8 cellular contexts compared by ENCODE assay signal in genomic region chr6:158999154-158999668, GRCh38. TPM values are rescaled to one million over a fixed set of nuclear protein-coding genes. Genes with fewer than 3 reads are reported as not detected.
DNase-seq lines count a peak whose midpoint lies in the region; ATAC-seq lines count a peak whose summit lies in the region.

No MANE protein-coding gene starts in this region.

- H3K9me3 ChIP-seq in BLaER1 treated with 17β-estradiol and CSF1 and Interleukin-3, amounts not matched to agents 10 nM and 100 nM (replicated peaks in 1 of 11), result no peaks in the 10 kb centered on the region
- H3K9me3 ChIP-seq in iPS-20b (ENCODE audit: insufficient read depth, low read depth, low read length), result no peaks in the 10 kb centered on the region

- POLR2A ChIA-PET in activated naive CD8-positive, alpha-beta T cell treated with anti-CD3 and anti-CD28 coated beads, Interleukin-2, amount 10 ng/mL, durations not matched to agents 7 days and 5 days (lab: Charles Lee), result interaction anchor here (0.9 to 1.7 kb wide), 4 partner anchors 18 to 108 kb away, joined by 3 to 14 read pairs (median 7); partner anchors contain the start of gene TAGAP

- peak overlapping the region; percentile 80 for H3K27ac Mint-ChIP-seq in activated naive CD8-positive, alpha-beta T cell treated with anti-CD3 and anti-CD28 coated beads, Interleukin-2, amount 10 ng/mL, durations not matched to agents 7 days and 5 days

- peak overlapping the region; percentile 94 for H3K4me3 Mint-ChIP-seq in activated naive CD8-positive, alpha-beta T cell treated with anti-CD3 and anti-CD28 coated beads, Interleukin-2, amount 10 ng/mL, durations not matched to agents 7 days and 5 days

- H3K4me3 ChIP-seq in BLaER1 treated with 17β-estradiol and CSF1 and Interleukin-3, amounts not matched to agents 10 nM and 100 nM, result peak overlapping the region; percentile 68 to 82 (median 74)
- peak overlapping the region; percentile 96 for H3K4me3 ChIP-seq in iPS-20b (ENCODE audit: low read length)

- peak overlapping the region; percentile 33 to 89 (median 83); a peak in 21 of 22 replicates for H3K27ac ChIP-seq in BLaER1 treated with 17β-estradiol and CSF1 and Interleukin-3, amounts not matched to agents 10 nM and 100 nM
- H3K27ac ChIP-seq in iPS-20b (ENCODE audit: low read length), result no peak overlapping the region

- H3K4me1 ChIP-seq in BLaER1 treated with 17β-estradiol and CSF1 and Interleukin-3, amounts not matched to agents 10 nM and 100 nM, result peaks cover 12 to 72% (median 39%) of the 10 kb centered on the region in 10 experiments
- peaks cover 10% of the 10 kb centered on the region; the same call in 1 of the 2 replicates for H3K4me1 ChIP-seq in iPS-20b (ENCODE audit: insufficient read depth, low read length)

- H3K36me3 Mint-ChIP-seq in activated naive CD8-positive, alpha-beta T cell treated with anti-CD3 and anti-CD28 coated beads, Interleukin-2, amount 10 ng/mL, durations not matched to agents 7 days and 5 days, result peaks cover 4% of the 10 kb centered on the region

- H3K27me3 ChIP-seq in BLaER1 treated with 17β-estradiol and CSF1 and Interleukin-3, amounts not matched to agents 10 nM and 100 nM, result no peaks in the 10 kb centered on the region
- no peaks in the 10 kb centered on the region for H3K27me3 ChIP-seq in iPS-20b (ENCODE audit: insufficient read depth, low read length)

- no peaks in the 10 kb centered on the region for H4K20me1 ChIP-seq in BLaER1 treated with 17β-estradiol and CSF1 and Interleukin-3, amounts not matched to agents 10 nM and 100 nM

- H3K27me3 Mint-ChIP-seq in activated naive CD8-positive, alpha-beta T cell treated with anti-CD3 and anti-CD28 coated beads, Interleukin-2, amount 10 ng/mL, durations not matched to agents 7 days and 5 days, result no peaks in the 10 kb centered on the region

- peak overlapping the region; percentile 78 to 88 (median 82) for H3K9ac ChIP-seq in BLaER1 treated with 17β-estradiol and CSF1 and Interleukin-3, amounts not matched to agents 10 nM and 100 nM
- peak overlapping the region; percentile 98; the same call in 1 of the 2 replicates for H3K9ac ChIP-seq in iPS-20b (ENCODE audit: low read depth, low read length)

- ATAC-seq in GM19455 (IDR thresholded peaks at IDR 0.05; ENCODE audit: unreplicated experiment), result peak; percentile 32
- ATAC-seq in HG03565 (IDR thresholded peaks at IDR 0.05; ENCODE audit: unreplicated experiment), result peak; percentile 16
- peak; percentile 32 for ATAC-seq in activated naive CD8-positive, alpha-beta T cell treated with anti-CD3 and anti-CD28 coated beads, Interleukin-2, amount 10 ng/mL, durations not matched to agents 7 days and 5 days (ENCODE audit: low read depth)
- ATAC-seq in stimulated activated naive CD8-positive, alpha-beta T cell treated with anti-CD3 and anti-CD28 coated beads, Interleukin-15, Interleukin-2, amounts not matched to agents 100 U/mL and 50 U/mL, for 24 hours, result peak; percentile 30

- DNase-seq in activated naive CD8-positive, alpha-beta T cell treated with anti-CD3 and anti-CD28 coated beads, Interleukin-2, amount 10 ng/mL, durations not matched to agents 7 days and 5 days, result no peak
- no peak for DNase-seq in stimulated activated naive CD8-positive, alpha-beta T cell treated with anti-CD3 and anti-CD28 coated beads, Interleukin-15, Interleukin-2, amounts not matched to agents 100 U/mL and 50 U/mL, for 24 hours
- DNase-seq in NCI-H2081 (lab: John Stamatoyannopoulos, UW), result no peak
- no peak for DNase-seq in DMS153 treated with DMSO at 0.1 percent for 48 hours (lab: John Stamatoyannopoulos, UW; ENCODE audit: unreplicated experiment)

- no peaks in the 10 kb centered on the region for H3K9me3 Mint-ChIP-seq in activated naive CD8-positive, alpha-beta T cell treated with anti-CD3 and anti-CD28 coated beads, Interleukin-2, amount 10 ng/mL, durations not matched to agents 7 days and 5 days

- 0 out of 22 replicates have a peak, but pooled peaks cover 0 to 2% (median 0%) of the 10 kb centered on the region in 11 experiments for H3K36me3 ChIP-seq in BLaER1 treated with 17β-estradiol and CSF1 and Interleukin-3, amounts not matched to agents 10 nM and 100 nM
- no peaks in the 10 kb centered on the region for H3K36me3 ChIP-seq in iPS-20b (ENCODE audit: insufficient read depth, low read depth, low read length)

- H3K4me1 Mint-ChIP-seq in activated naive CD8-positive, alpha-beta T cell treated with anti-CD3 and anti-CD28 coated beads, Interleukin-2, amount 10 ng/mL, durations not matched to agents 7 days and 5 days, result peaks cover 33% of the 10 kb centered on the region

- H3K4me2 ChIP-seq in BLaER1 treated with 17β-estradiol and CSF1 and Interleukin-3, amounts not matched to agents 10 nM and 100 nM, result peak overlapping the region; percentile 81 to 99 (median 91)

RNA-seq across cellular contexts. Expression of gene RSPH3, which starts 0.8 kb away (rescaled TPM):
- 1 to 10 TPM; 2.2 to 2.7 TPM for total RNA-seq in activated naive CD8-positive, alpha-beta T cell treated with anti-CD3 and anti-CD28 coated beads, Interleukin-2, amount 10 ng/mL, durations not matched to agents 7 days and 5 days

RNA-seq across cellular contexts. Expression of gene TAGAP, which starts 45.6 kb away (rescaled TPM):
- total RNA-seq in activated naive CD8-positive, alpha-beta T cell treated with anti-CD3 and anti-CD28 coated beads, Interleukin-2, amount 10 ng/mL, durations not matched to agents 7 days and 5 days, result 100 to 1,000 TPM; 106 to 112 TPM
